ENCODE assay signal across 33 cellular contexts in the genomic region with DNA sequence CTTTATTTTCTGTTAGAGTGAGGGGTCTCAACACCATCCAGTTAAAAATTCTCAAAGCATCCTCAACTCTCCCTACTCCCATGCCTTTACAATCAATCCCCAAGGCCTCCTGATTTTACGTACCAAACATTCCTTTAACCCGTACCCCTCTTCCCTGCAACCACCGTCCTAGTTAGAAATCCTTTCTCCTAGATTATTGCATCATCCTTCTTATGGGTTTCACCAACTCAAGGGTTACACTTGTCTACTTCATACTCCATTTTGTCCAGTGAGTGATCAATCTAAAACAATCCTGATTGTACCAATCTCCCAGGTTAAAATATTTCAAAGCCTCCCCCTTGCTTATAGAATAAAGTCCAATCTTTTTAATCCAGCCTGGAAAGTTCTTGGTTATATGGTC. TPM values are rescaled to one million over a fixed set of nuclear protein-coding genes. Genes with fewer than 3 reads are reported as not detected.
"Had no signal": no experiment of that assay in that cellular context is flagged by ENCODE, and none has a peak within 500 bp of the region (broad histone marks: within the 10 kb centered on the region; RNA-seq: fewer than 3 reads in every experiment).

No MANE protein-coding gene starts in this region.

- DNase-seq: activated CD4-positive, alpha-beta memory T cell treated with anti-CD3 and anti-CD28 coated beads, Interleukin-2, amount 10 ng/mL, durations not matched to agents 7 days and 5 days; activated CD4-positive, alpha-beta T cell treated with anti-CD3 and anti-CD28 coated beads for 1 hour; activated CD4-positive, alpha-beta T cell treated with anti-CD3 and anti-CD28 coated beads for 4 hours; activated CD4-positive, alpha-beta T cell treated with anti-CD3 and anti-CD28 coated beads, Interleukin-2, amount 10 ng/mL, durations not matched to agents 7 days and 5 days; activated CD4-positive, alpha-beta T cell treated with anti-CD3 and anti-CD28 coated beads, Interleukin-2, amount 50 U/mL, for 4 hours; activated CD8-positive, alpha-beta memory T cell treated with anti-CD3 and anti-CD28 coated beads, Interleukin-2, amount 50 U/mL, for 48 hours; activated gamma-delta T cell; activated naive CD4-positive, alpha-beta T cell; activated naive CD4-positive, alpha-beta T cell treated with anti-CD3 and anti-CD28 coated beads, Interleukin-2, amount 10 ng/mL, durations not matched to agents 7 days and 5 days; activated T-cell treated with anti-CD3 and anti-CD28 coated beads for 4 hours; activated T-cell treated with anti-CD3 and anti-CD28 coated beads, Interleukin-2, amount 50 U/mL, for 24 hours; activated T-cell treated with anti-CD3 and anti-CD28 coated beads, Interleukin-2, amount 50 U/mL, for 72 hours; amygdala; aorta; body of pancreas; caudate nucleus; cortex of kidney; dermis blood vessel endothelial cell; effector CD4-positive, alpha-beta T cell; effector memory CD8-positive, alpha-beta T cell; erythroblast; foreskin keratinocyte; gastrocnemius medialis; glutamatergic neuron; heart left ventricle; T-helper 9 cell had no signal

- ATAC-seq: activated naive CD4-positive, alpha-beta T cell treated with anti-CD3 and anti-CD28 coated beads, Interleukin-2, amount 50 U/mL, for 72 hours; activated T-cell treated with anti-CD3 and anti-CD28 coated beads, Interleukin-2, amount 50 U/mL, for 72 hours; body of pancreas; effector memory CD8-positive, alpha-beta T cell; gastrocnemius medialis; heart left ventricle; WTC11 had no signal

- H3K4me1 ChIP-seq: body of pancreas, foreskin keratinocyte, gastrocnemius medialis, heart left ventricle had no signal

- FAIRE-seq: colon, TTC549 had no signal

- H3K9me3 ChIP-seq: body of pancreas, esophagus muscularis mucosa, gastrocnemius medialis, heart left ventricle had no signal

- H3K27ac ChIP-seq: body of pancreas, esophagus muscularis mucosa, foreskin keratinocyte, gastrocnemius medialis, heart left ventricle, VCaP had no signal

- H3K27me3 ChIP-seq: body of pancreas, gastrocnemius medialis, heart left ventricle had no signal

- H3K4me3 ChIP-seq: body of pancreas, esophagus muscularis mucosa, gastrocnemius medialis, heart left ventricle had no signal

- H3K36me3 ChIP-seq: esophagus muscularis mucosa, gastrocnemius medialis, heart left ventricle had no signal

RNA-seq across cellular contexts. Expression of gene SOX9, which starts 24.7 kb away (rescaled TPM):
- total RNA-seq: activated CD4-positive, alpha-beta memory T cell treated with anti-CD3 and anti-CD28 coated beads, Interleukin-2, amount 10 ng/mL, durations not matched to agents 7 days and 5 days; activated CD4-positive, alpha-beta T cell treated with anti-CD3 and anti-CD28 coated beads, Interleukin-2, amount 10 ng/mL, durations not matched to agents 7 days and 5 days; activated naive CD4-positive, alpha-beta T cell treated with anti-CD3 and anti-CD28 coated beads, Interleukin-2, amount 50 U/mL, for 72 hours; activated T-cell treated with anti-CD3 and anti-CD28 coated beads, Interleukin-2, amount 50 U/mL, for 72 hours; T-helper 2 cell treated with Interferon-gamma antibody and Interleukin-4, amounts not matched to agents 100 ng/mL and 5 ng/mL, for 36 hours had no signal
